1 cellular context compared by ENCODE assay signal in the genomic region with DNA sequence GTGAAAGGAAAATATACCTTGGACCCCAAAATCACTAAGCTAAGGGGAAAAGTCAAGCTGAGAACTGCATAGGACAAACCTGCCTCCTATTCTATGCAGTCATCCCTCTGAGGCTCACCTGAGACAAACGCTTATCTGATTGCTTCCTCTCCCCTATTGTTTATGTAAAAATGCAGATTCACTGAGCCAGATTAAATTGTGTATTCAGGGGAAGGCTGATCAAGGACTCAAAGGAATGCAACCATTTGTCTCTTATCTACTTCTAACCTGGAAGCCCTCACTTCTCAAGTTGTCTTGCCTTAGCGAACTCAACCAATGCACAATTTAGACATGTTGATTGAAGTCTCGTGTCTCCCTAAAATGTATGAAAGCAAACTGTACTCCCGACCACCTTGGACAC.
TF ChIP-seq lines count a peak whose summit lies in the region.

No MANE protein-coding gene starts in this region.

TF ChIP-seq in IMR-90, 13 proteins besides CTCF, POLR2A, EP300 and RAD21 (continued from another document):
- no peak for TF ChIP-seq RCOR1 (IDR thresholded peaks at IDR 0.05; ENCODE audit: insufficient replicate concordance, low read length)
- TF ChIP-seq NFE2L2 (IDR thresholded peaks at IDR 0.05; ENCODE audit: low read depth, low read length), result no peak
- TF ChIP-seq RFX5 (IDR thresholded peaks at IDR 0.05; ENCODE audit: low read depth, low read length), result no peak
- no peak for TF ChIP-seq CEBPB (IDR thresholded peaks at IDR 0.05; ENCODE audit: low read depth, low read length)
- TF ChIP-seq, protein P1, sequence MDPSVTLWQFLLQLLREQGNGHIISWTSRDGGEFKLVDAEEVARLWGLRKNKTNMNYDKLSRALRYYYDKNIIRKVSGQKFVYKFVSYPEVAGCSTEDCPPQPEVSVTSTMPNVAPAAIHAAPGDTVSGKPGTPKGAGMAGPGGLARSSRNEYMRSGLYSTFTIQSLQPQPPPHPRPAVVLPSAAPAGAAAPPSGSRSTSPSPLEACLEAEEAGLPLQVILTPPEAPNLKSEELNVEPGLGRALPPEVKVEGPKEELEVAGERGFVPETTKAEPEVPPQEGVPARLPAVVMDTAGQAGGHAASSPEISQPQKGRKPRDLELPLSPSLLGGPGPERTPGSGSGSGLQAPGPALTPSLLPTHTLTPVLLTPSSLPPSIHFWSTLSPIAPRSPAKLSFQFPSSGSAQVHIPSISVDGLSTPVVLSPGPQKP (IDR thresholded peaks at IDR 0.05; ENCODE audit: borderline replicate concordance, low read depth, low read length), result no peak
- TF ChIP-seq SMC3 (IDR thresholded peaks at IDR 0.05; ENCODE audit: low read depth, low read length), result no peak
- TF ChIP-seq, protein P2, sequence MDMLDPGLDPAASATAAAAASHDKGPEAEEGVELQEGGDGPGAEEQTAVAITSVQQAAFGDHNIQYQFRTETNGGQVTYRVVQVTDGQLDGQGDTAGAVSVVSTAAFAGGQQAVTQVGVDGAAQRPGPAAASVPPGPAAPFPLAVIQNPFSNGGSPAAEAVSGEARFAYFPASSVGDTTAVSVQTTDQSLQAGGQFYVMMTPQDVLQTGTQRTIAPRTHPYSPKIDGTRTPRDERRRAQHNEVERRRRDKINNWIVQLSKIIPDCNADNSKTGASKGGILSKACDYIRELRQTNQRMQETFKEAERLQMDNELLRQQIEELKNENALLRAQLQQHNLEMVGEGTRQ (IDR thresholded peaks at IDR 0.05; ENCODE audit: low read depth, low read length), result no peak
- no peak for TF ChIP-seq CHD1 (IDR thresholded peaks at IDR 0.05; ENCODE audit: low read depth, low read length)
TF ChIP-seq in IMR-90: peak in this region for 0.
